In the genomic region with DNA sequence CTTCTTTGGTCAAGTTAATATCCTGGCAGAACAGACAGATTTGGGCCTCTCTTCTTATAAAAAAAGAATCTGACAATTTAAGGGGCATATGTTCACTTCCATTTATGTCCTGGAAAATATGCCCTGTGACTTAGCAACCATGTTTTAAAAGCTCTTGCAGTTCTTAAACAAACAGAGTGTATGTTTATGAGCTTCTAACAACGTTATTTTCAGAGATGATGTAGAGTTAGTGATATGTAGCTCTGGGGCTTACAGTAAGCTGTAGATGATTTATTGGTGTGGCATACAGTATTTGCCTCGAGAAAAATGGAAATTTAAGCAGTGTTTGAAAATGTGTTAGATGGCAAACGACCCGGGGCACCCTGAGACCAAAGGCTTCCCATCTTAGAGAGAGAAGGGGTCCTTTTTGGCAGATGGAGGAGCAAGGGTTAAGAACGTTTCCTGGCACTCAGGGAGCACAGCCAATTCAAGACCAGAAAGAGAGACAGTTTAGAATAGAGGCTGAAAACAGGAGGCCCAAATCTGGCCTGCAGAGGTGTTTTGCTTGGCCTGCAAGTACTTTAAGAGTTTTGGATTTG, we compare ENCODE assay signal across 19 cellular contexts.
A peak's percentile ranks its signal among the peaks of the same experiment; 100 is the strongest.
DNase-seq lines count a peak whose midpoint lies in the region; ATAC-seq and TF ChIP-seq lines count a peak whose summit lies in the region.
"Had no signal": no experiment of that assay in that cellular context is flagged by ENCODE, and none has a peak within 500 bp of the region (broad histone marks: within the 10 kb centered on the region; RNA-seq: fewer than 3 reads in every experiment).

No MANE protein-coding gene starts in this region.

- WGBS in mesenchymal stem cell: 58% methylated on average over 5 of the region's 5 CpGs

- no peak overlapping the region for H3K23ac ChIP-seq in mesenchymal stem cell (ENCODE audit: low read length in 2 of 2)

- H3K9ac ChIP-seq in PC-3 (ENCODE audit: low read length) (peak overlapping the region; percentile 28), mesenchymal stem cell (ENCODE audit: low read length) (no peak overlapping the region)

- no peaks in the 10 kb centered on the region for H3K9me2 ChIP-seq in PC-3 (replicated peaks; ENCODE audit: low read length)

- POLR2A ChIA-PET in PC-3 (lab: Charles Lee; ENCODE audit: unreplicated experiment): interaction anchor here (0.6 to 0.7 kb wide), 5 partner anchors 10 to 150 kb away, joined by 3 to 4 read pairs (median 3); no protein-coding TSS in a partner anchor

- H3K4me2 ChIP-seq in PC-3 (ENCODE audit: low read length) (peak overlapping the region; percentile 9), mesenchymal stem cell (ENCODE audit: low read length, poor library complexity, severe bottlenecking) (no peak overlapping the region)
- H3K4me2 ChIP-seq: A549 had no signal

- H4K20me1 ChIP-seq in PC-3 (ENCODE audit: low read length): no peaks in the 10 kb centered on the region

- BruUV-seq in PC-3 (replicated peaks; lab: Mats Ljungman, UMichigan): no TSS peak

- peak overlapping the region; percentile 58 for H3K27ac ChIP-seq in PC-3 (ENCODE audit: low read length)
- no peak overlapping the region for H3K27ac ChIP-seq in mesenchymal stem cell (ENCODE audit: low read length, poor library complexity, severe bottlenecking)
- H3K27ac ChIP-seq in thoracic aorta: peak overlapping the region; percentile 60 to 79
- H3K27ac ChIP-seq: A549 had no signal

- no peaks in the 10 kb centered on the region for H3F3A ChIP-seq in PC-3 (ENCODE audit: low read length, unreplicated experiment)

- no peak overlapping the region for H2BK15ac ChIP-seq in mesenchymal stem cell (ENCODE audit: low read depth, poor library complexity, severe bottlenecking)

- no peak overlapping the region for H3K18ac ChIP-seq in mesenchymal stem cell (ENCODE audit: low read depth in 1 of 2, low read length in 2 of 2)

- no peak overlapping the region for H4K91ac ChIP-seq in mesenchymal stem cell (ENCODE audit: low read length)

- H2AK5ac ChIP-seq in mesenchymal stem cell (ENCODE audit: low read length, severe bottlenecking): no peak overlapping the region

- no peak overlapping the region for H2BK12ac ChIP-seq in mesenchymal stem cell (ENCODE audit: low read length in 2 of 2)

- peak; percentile 80 for ATAC-seq in PC-3
- ATAC-seq in thoracic aorta (ENCODE audit: insufficient number of reproducible peaks, low FRiP score, low read depth): no peak
- ATAC-seq in HG03571 (IDR thresholded peaks at IDR 0.05; ENCODE audit: unreplicated experiment): no peak
- ATAC-seq: A549; activated naive CD8-positive, alpha-beta T cell treated with anti-CD3 and anti-CD28 coated beads, Interleukin-2, amount 50 U/mL, for 24 hours; stimulated activated memory B cell treated with anti-CD40 and anti-IgM and Interleukin-4, amounts not matched to agents 10 μg/mL and 1 μg/mL and 100 μg/mL, for 72 hours; T-cell had no signal

- H2AFZ ChIP-seq in PC-3 (ENCODE audit: low read length) (peak overlapping the region; percentile 2; the same call in 1 of the 2 replicates), mesenchymal stem cell (ENCODE audit: low read depth, low read length) (no peak overlapping the region)

- H3K79me1 ChIP-seq in mesenchymal stem cell (replicated peaks; ENCODE audit: low read length, poor library complexity, severe bottlenecking): peaks cover 6% of the 10 kb centered on the region

- H3K4me1 ChIP-seq in PC-3 (ENCODE audit: insufficient read depth, low read length) (peaks cover 52% of the 10 kb centered on the region), mesenchymal stem cell (ENCODE audit: control insufficient read depth, insufficient read depth, low read depth, low read length) (peaks cover 5% of the 10 kb centered on the region), thoracic aorta (ENCODE audit: control insufficient read depth in 1 of 2, low read depth in 2 of 2) (peaks cover 43 to 99% of the 10 kb centered on the region in 2 donors)

- H3K4me3 ChIP-seq in PC-3 (ENCODE audit: low read length) (no peak overlapping the region), mesenchymal stem cell (ENCODE audit: insufficient read depth in 1 of 2, low read depth in 1 of 2, low read length in 2 of 2) (no peak overlapping the region), thoracic aorta (no peak overlapping the region)
- H3K4me3 ChIP-seq: A549 had no signal

- H3K27me3 ChIP-seq in PC-3 (ENCODE audit: low read length) (no peaks in the 10 kb centered on the region), mesenchymal stem cell (ENCODE audit: control insufficient read depth in 1 of 2, insufficient read depth in 1 of 2, low read length in 2 of 2) (no peaks in the 10 kb centered on the region), thoracic aorta (replicated peaks; ENCODE audit: insufficient read depth) (no peaks in the 10 kb centered on the region)

- CTCF ChIA-PET in PC-3 (lab: Charles Lee): interaction anchor here (0.7 to 1.9 kb wide), 10 partner anchors 10 to 401 kb away, joined by 3 to 12 read pairs (median 6); no protein-coding TSS in a partner anchor

- no peak overlapping the region for H4K8ac ChIP-seq in mesenchymal stem cell (ENCODE audit: low read length)

- no peak overlapping the region for H3K14ac ChIP-seq in mesenchymal stem cell (ENCODE audit: low read length in 2 of 2)

- no peak overlapping the region for H3K4ac ChIP-seq in mesenchymal stem cell (ENCODE audit: low read depth in 1 of 2, low read length in 2 of 2)

- H2BK120ac ChIP-seq in mesenchymal stem cell (ENCODE audit: low read depth, low read length): no peak overlapping the region

- no peaks in the 10 kb centered on the region for H3K79me2 ChIP-seq in PC-3 (ENCODE audit: low read length)

- H3K9me3 ChIP-seq in PC-3 (ENCODE audit: low read length) (no peaks in the 10 kb centered on the region), mesenchymal stem cell (ENCODE audit: control insufficient read depth, low read length) (no peaks in the 10 kb centered on the region), thoracic aorta (no peaks in the 10 kb centered on the region)
- H3K9me3 ChIP-seq: A549 had no signal

- TF ChIP-seq CTCF in PC-3 (conservative IDR thresholded peaks at IDR 0.05; ENCODE audit: low read depth, low read length) (no peak), thoracic aorta (IDR thresholded peaks at IDR 0.05) (no peak)

- no peak overlapping the region for H2BK5ac ChIP-seq in mesenchymal stem cell (ENCODE audit: low read depth, low read length, poor library complexity, severe bottlenecking)

- DNase-seq in NCI-H2171 treated with DMSO at 0.1 percent for 48 hours (lab: John Stamatoyannopoulos, UW): peak; percentile 28
- no peak for DNase-seq in NCI-H2171 (lab: John Stamatoyannopoulos, UW)
- DNase-seq in PC-3: peak; percentile 88
- peak; percentile 54 for DNase-seq in mesenchymal stem cell
- no peak for DNase-seq in thoracic aorta (ENCODE audit: low spot score)
- no peak for DNase-seq in OCI-M1 (lab: John Stamatoyannopoulos, UW)
- DNase-seq in activated naive CD4-positive, alpha-beta T cell (lab: John Stamatoyannopoulos, UW): no peak
- DNase-seq: activated naive CD8-positive, alpha-beta T cell treated with anti-CD3 and anti-CD28 coated beads, Interleukin-2, amount 50 U/mL, for 24 hours; C1 segment of cervical spinal cord; caudate nucleus; DND-41; effector memory CD4-positive, alpha-beta T cell; Kasumi-1; NCI-H1694; NCI-H82; T-cell had no signal

- H3K36me3 ChIP-seq in PC-3 (ENCODE audit: low read depth, low read length) (no peaks in the 10 kb centered on the region), mesenchymal stem cell (ENCODE audit: control insufficient read depth in 1 of 2, insufficient read depth in 2 of 2, low read depth in 1 of 2, low read length in 2 of 2) (peaks cover 0 to 3% of the 10 kb centered on the region in 2 experiments), thoracic aorta (no peaks in the 10 kb centered on the region)

- intact Hi-C loops in PC-3 (cut with micrococcal nuclease): loop anchor here (1.0 to 2.0 kb wide), 6 partner anchors 10 to 117 kb away; no protein-coding TSS in a partner anchor

Comparison
In these comparisons a context has a peak if more than half of its experiments do, and no peak if none do; other contexts are left out.
1. DNase-seq: peak in NCI-H2171 treated with DMSO at 0.1 percent for 48 hours (single experiment), PC-3 (single experiment) and mesenchymal stem cell (single experiment); none in NCI-H2171 (single experiment), thoracic aorta (single experiment), OCI-M1 (single experiment) and activated naive CD4-positive, alpha-beta T cell (0 of 4).